In the genomic region with DNA sequence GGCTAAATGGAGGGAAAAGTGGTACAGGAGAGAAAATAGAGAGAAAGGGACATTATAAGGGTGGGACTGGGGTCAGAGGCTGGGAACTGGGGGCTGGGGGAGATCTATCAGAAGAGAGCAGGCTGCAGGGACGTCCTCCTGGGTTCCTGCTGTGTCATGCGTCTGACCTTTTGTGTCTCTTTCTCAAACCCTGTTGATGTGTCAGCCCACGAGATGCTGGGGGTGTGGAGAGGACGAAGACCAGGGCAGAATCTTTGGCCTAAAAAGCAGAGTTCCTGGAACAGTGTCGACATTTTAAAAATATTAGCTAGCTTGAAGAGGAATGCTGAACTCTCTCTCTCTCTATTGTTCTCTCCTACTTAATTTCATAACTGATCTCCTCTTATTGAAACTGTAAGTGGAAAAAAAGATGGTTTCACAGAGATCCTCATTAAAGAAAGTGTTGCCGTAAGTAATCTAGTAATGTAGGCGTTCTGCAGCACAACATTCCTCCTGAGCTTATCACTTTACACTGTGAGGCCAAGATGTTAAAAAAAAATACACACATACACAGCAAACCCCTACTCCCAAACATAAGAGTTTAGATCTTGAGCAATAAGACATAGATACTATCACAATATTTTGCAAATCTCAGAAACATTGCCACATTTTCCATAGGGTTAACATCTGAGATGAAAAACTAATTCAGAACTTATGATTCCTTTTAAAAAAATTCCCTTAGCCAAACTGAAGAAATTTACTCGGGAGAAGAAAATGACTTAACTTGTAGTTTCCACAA, we compare ENCODE assay signal across 12 cellular contexts. TPM values are rescaled to one million over a fixed set of nuclear protein-coding genes. Genes with fewer than 3 reads are reported as not detected.
DNase-seq lines count a peak whose midpoint lies in the region; ATAC-seq, FAIRE-seq and TF ChIP-seq lines count a peak whose summit lies in the region.
"Had no signal": no experiment of that assay in that cellular context is flagged by ENCODE, and none has a peak within 500 bp of the region (broad histone marks: within the 10 kb centered on the region; RNA-seq: fewer than 3 reads in every experiment).

No MANE protein-coding gene starts in this region.

- H3K36me3 ChIP-seq in DND-41 (ENCODE audit: insufficient read depth, low read length) (peaks cover 68% of the 10 kb centered on the region), K562 (ENCODE audit: control insufficient read depth, insufficient read depth, low read length) (no peaks in the 10 kb centered on the region; the same call in 2 of the 3 replicates)

- peak; percentile 66; the same call in 1 of the 2 replicates for TF ChIP-seq EP300 in K562 (IDR thresholded peaks at IDR 0.05; ENCODE audit: low read length)

- H3K4me1 ChIP-seq in DND-41 (ENCODE audit: insufficient read depth, low read length): peaks cover 20% of the 10 kb centered on the region
- peaks cover 38 to 66% of the 10 kb centered on the region in 2 experiments for H3K4me1 ChIP-seq in K562 (replicated peaks in 1 of 2; ENCODE audit: control insufficient read depth in 2 of 2, insufficient read depth in 2 of 2, low read length in 2 of 2)

- TF ChIP-seq RAD21 in K562 (CRISPR knock-in tag; conservative IDR thresholded peaks at IDR 0.05 in 1 of 2, IDR thresholded peaks at IDR 0.05 in 1 of 2): no peak

- H3K9me3 Mint-ChIP-seq in naive thymus-derived CD8-positive, alpha-beta T cell: no peaks in the 10 kb centered on the region

- peak overlapping the region in 6 of 10 donors; percentile 14 to 77 (median 52) for H3K27ac Mint-ChIP-seq in naive thymus-derived CD8-positive, alpha-beta T cell
- H3K27ac Mint-ChIP-seq: mesothelial cell of epicardium had no signal

- intact Hi-C loops in K562 (cut with micrococcal nuclease): loop anchor here (5.0 kb wide), 1 partner anchor 89 kb away; no protein-coding TSS in a partner anchor

- POLR2A ChIA-PET in K562 (lab: Yijun Ruan, JAX): interaction anchor here (0.6 to 2.2 kb wide), 6 partner anchors 7 to 464 kb away, joined by 3 to 9 read pairs (median 4); no protein-coding TSS in a partner anchor
- POLR2A ChIA-PET in naive thymus-derived CD8-positive, alpha-beta T cell (lab: Charles Lee): interaction anchor here (1.2 kb wide), 1 partner anchor 63 kb away, joined by 3 read pairs; no protein-coding TSS in a partner anchor

- H3K36me3 Mint-ChIP-seq in naive thymus-derived CD8-positive, alpha-beta T cell: peaks cover 0 to 24% (median 3%) of the 10 kb centered on the region in 3 donors
- H3K36me3 Mint-ChIP-seq: mesothelial cell of epicardium had no signal

- H3K79me2 ChIP-seq in DND-41 (ENCODE audit: insufficient read depth, low read length) (peaks cover 98% of the 10 kb centered on the region), K562 (ENCODE audit: control insufficient read depth, insufficient read depth, low read length) (no peaks in the 10 kb centered on the region; the same call in 2 of the 3 replicates)

- no peaks in the 10 kb centered on the region for H3K9me1 ChIP-seq in K562 (ENCODE audit: control insufficient read depth, insufficient read depth, low read length)

- no peaks in the 10 kb centered on the region for H3K27me3 ChIP-seq in DND-41 (ENCODE audit: insufficient read depth, low read length, poor library complexity)
- no peaks in the 10 kb centered on the region for H3K27me3 ChIP-seq in K562 (ENCODE audit: control insufficient read depth in 2 of 2, insufficient read depth in 2 of 2, low read length in 2 of 2)

- no peaks in the 10 kb centered on the region for H3K27me3 Mint-ChIP-seq in naive thymus-derived CD8-positive, alpha-beta T cell

- H4K20me1 ChIP-seq in DND-41 (ENCODE audit: insufficient read depth, low read length): peaks cover 78% of the 10 kb centered on the region
- H4K20me1 ChIP-seq in K562 (replicated peaks; ENCODE audit: control insufficient read depth, insufficient read depth, low read length): no peaks in the 10 kb centered on the region

- no peaks in the 10 kb centered on the region for H3K9me3 ChIP-seq in DND-41 (ENCODE audit: insufficient read depth, low read length, severe bottlenecking)
- H3K9me3 ChIP-seq in K562 (replicated peaks; ENCODE audit: control insufficient read depth, insufficient read depth, low read depth, low read length): no peaks in the 10 kb centered on the region; the same call in 1 of the 2 replicates

- H3K27ac ChIP-seq in DND-41 (ENCODE audit: low read length): peak overlapping the region; percentile 29; the same call in 1 of the 2 replicates
- H3K27ac ChIP-seq in K562 (ENCODE audit: extremely low read depth, low read depth, low read length): peak overlapping the region; percentile 75

- H3K4me3 ChIP-seq in AG10803 (ENCODE audit: low read length): no peak overlapping the region
- no peak overlapping the region for H3K4me3 ChIP-seq in DND-41 (ENCODE audit: low read depth in 1 of 2, low read length in 2 of 2)
- no peak overlapping the region for H3K4me3 ChIP-seq in K562

- BruUV-seq in K562 (replicated peaks; lab: Mats Ljungman, UMichigan): no TSS peak

- peaks cover 40 to 72% (median 68%) of the 10 kb centered on the region in 4 donors for H3K4me1 Mint-ChIP-seq in naive thymus-derived CD8-positive, alpha-beta T cell

- peak; percentile 91 for FAIRE-seq in K562 (lab: Jason Lieb, UNC)
- FAIRE-seq in GM19239 (lab: Jason Lieb, UNC): no peak

- peak overlapping the region in 2 of 10 donors; percentile 3 to 4 for H3K4me3 Mint-ChIP-seq in naive thymus-derived CD8-positive, alpha-beta T cell
- H3K4me3 Mint-ChIP-seq: mesothelial cell of epicardium had no signal

- in situ Hi-C loops in K562 (cut with MboI): no loop called here

- TF ChIP-seq POLR2A in K562 (conservative IDR thresholded peaks at IDR 0.05): no peak

- DNase-seq in AG10803 (ENCODE audit: low read depth): peak; percentile 83
- no peak for DNase-seq in DND-41
- DNase-seq in K562 (ENCODE audit: extremely low read depth in 1 of 4, low spot score in 3 of 4): peak; percentile 55 to 92 (median 68)
- no peak for DNase-seq in naive thymus-derived CD8-positive, alpha-beta T cell
- DNase-seq in GM19239 (ENCODE audit: insufficient read length, low spot score): no peak
- DNase-seq in nucleus accumbens (lab: John Stamatoyannopoulos, UW): no peak
- DNase-seq in SKM-1 treated with dmso at 0.1 percent for 144 hours (lab: John Stamatoyannopoulos, UW; ENCODE audit: unreplicated experiment): no peak
- DNase-seq: DMS79, foreskin melanocyte, NCI-H2227 treated with DMSO at 0.1 percent for 48 hours had no signal

- H3K4me2 ChIP-seq in DND-41 (ENCODE audit: insufficient read depth, low read length): no peak overlapping the region
- peak overlapping the region; percentile 49 for H3K4me2 ChIP-seq in K562 (ENCODE audit: insufficient read depth, low read length)

- H2AFZ ChIP-seq in DND-41 (ENCODE audit: low read depth, low read length): no peak overlapping the region
- H2AFZ ChIP-seq in K562 (ENCODE audit: low read depth, low read length): peak overlapping the region; percentile 88

- ATAC-seq in DND-41 (ENCODE audit: insufficient read depth, low read depth): no peak
- peak; percentile 79 for ATAC-seq in K562
- ATAC-seq in naive thymus-derived CD8-positive, alpha-beta T cell: no peak
- ATAC-seq in GM19023 (IDR thresholded peaks at IDR 0.05; ENCODE audit: unreplicated experiment): no peak

- CTCF ChIA-PET in K562 (lab: Yijun Ruan, JAX; ENCODE audit: low intra/inter-chr PET ratio): no interaction called here

- no peak overlapping the region for H3K9ac ChIP-seq in DND-41 (ENCODE audit: low read depth, low read length)
- peak overlapping the region in 1 of 2 experiments; percentile 53; a peak in 3 of 4 replicates for H3K9ac ChIP-seq in K562 (ENCODE audit: insufficient read depth in 1 of 2, low read depth in 2 of 2, low read length in 2 of 2)

- 11% methylated on average over 8 of the region's 8 CpGs for WGBS in K562 (ENCODE audit: insufficient coverage, low coverage, missing lambda C conversion rate)

- TF ChIP-seq CTCF in AG10803 (conservative IDR thresholded peaks at IDR 0.05; ENCODE audit: low read length) (no peak), DND-41 (IDR thresholded peaks at IDR 0.05; ENCODE audit: borderline replicate concordance, extremely low read depth, low read length, poor library complexity, severe bottlenecking) (no peak), K562 (IDR thresholded peaks at IDR 0.05 in 2 of 3, conservative IDR thresholded peaks at IDR 0.05 in 1 of 3; ENCODE audit: insufficient read depth in 2 of 3, low read depth in 1 of 3, low read length in 3 of 3) (no peak)

TF ChIP-seq in K562, 482 proteins besides CTCF, POLR2A, EP300 and RAD21 (continues in another document):
- TF ChIP-seq TFAM (CRISPR knock-in tag; conservative IDR thresholded peaks at IDR 0.05) (no peak), DDX20 (tag; IDR thresholded peaks at IDR 0.05; ENCODE audit: low read depth) (0 out of 2 replicates have a peak, but pooled peaks have one; percentile 16), ZNF134 (CRISPR knock-in tag; conservative IDR thresholded peaks at IDR 0.05) (0 out of 2 replicates have a peak, but pooled peaks have one; percentile 30), ZNF436 (CRISPR knock-in tag; IDR thresholded peaks at IDR 0.05) (no peak), JUNB (CRISPR knock-in tag; conservative IDR thresholded peaks at IDR 0.05) (no peak), ZKSCAN8 (CRISPR knock-in tag; IDR thresholded peaks at IDR 0.05) (no peak), ZNF583 (CRISPR knock-in tag; IDR thresholded peaks at IDR 0.05) (0 out of 2 replicates have a peak, but pooled peaks have one; percentile 20), ETV1 (tag; conservative IDR thresholded peaks at IDR 0.05; ENCODE audit: low read depth) (no peak), HDAC2 (IDR thresholded peaks at IDR 0.05) (no peak; the same call in none of the 2 replicates)

RNA-seq across cellular contexts. Expression of a gene that starts 52.6 kb away (rescaled TPM):
- 167 and 196 TPM in 2 replicates for total RNA-seq in K562 (2011; cell fraction: chromatin; rRNA removed; ENCODE audit: low replicate concordance)
- 104 and 114 TPM in 2 replicates for total RNA-seq in K562 (2011; cell fraction: nucleolus; rRNA removed)
- total RNA-seq in K562 (2011; cell fraction: nucleoplasm; rRNA removed): 135 and 188 TPM in 2 replicates
- 20.8 and 27.3 TPM in 2 replicates for total RNA-seq in K562 (2014; rRNA removed)
- total RNA-seq in K562 (2014; rRNA removed; fragmentation: Illumina TruSeq; extraction: Trizol): 13.8 TPM in 2 replicates
- 8.8 and 9.8 TPM in 2 replicates for total RNA-seq in K562 (2015; rRNA removed; fragmentation: Illumina TruSeq; extraction: Trizol)
- 62.2 and 68.6 TPM in 2 replicates for total RNA-seq in K562 (2021)
- polyA plus RNA-seq in K562 (2011; rRNA removed): 15.9 and 17.8 TPM in 2 replicates
- polyA plus RNA-seq in K562 (2011; cell fraction: cytosol; rRNA removed): 7.6 and 12.6 TPM in 2 replicates
- 50.6 and 80.8 TPM in 2 replicates for polyA plus RNA-seq in K562 (2011; cell fraction: nucleus; rRNA removed)
- 19.4 and 60.9 TPM in 2 replicates for polyA plus RNA-seq in K562 (2012)
- 22.7 and 26.7 TPM in 2 replicates for polyA plus RNA-seq in K562 (2014; fragmentation: Illumina TruSeq; extraction: Trizol)
- 1 to 10 TPM; 2.2 to 4.5 TPM for polyA plus RNA-seq in K562 (2014; fragmentation: Nextera tagmentation; extraction: Ambion mirVana)
- 20.1 and 30.6 TPM in 2 replicates for polyA plus RNA-seq in K562 (2014; rRNA removed)
- 29.0 and 39.2 TPM in 2 replicates for polyA minus RNA-seq in K562 (2011; rRNA and poly(A)+ RNA removed)
- polyA minus RNA-seq in K562 (2011; cell fraction: cytosol; rRNA and poly(A)+ RNA removed): 10.4 and 28.6 TPM in 2 replicates
- 119 and 149 TPM in 2 replicates for polyA minus RNA-seq in K562 (2011; cell fraction: nucleus; rRNA and poly(A)+ RNA removed)
- total RNA-seq in naive thymus-derived CD8-positive, alpha-beta T cell: 10 to 100 TPM; 67.1 to 69.0 TPM
- 10 to 100 TPM; 13.1 to 22.6 (median 15.1) TPM for polyA plus RNA-seq in naive thymus-derived CD8-positive, alpha-beta T cell

Comparison
In these comparisons a context has a peak if more than half of its experiments do, and no peak if none do; other contexts are left out.
1. DNase-seq: peak in AG10803 (single experiment) and K562 (4 of 4); none in DND-41 (single experiment), naive thymus-derived CD8-positive, alpha-beta T cell (0 of 10), GM19239 (single experiment), nucleus accumbens (0 of 56) and SKM-1 treated with dmso at 0.1 percent for 144 hours (single experiment).